ENCODE assay signal across 10 cellular contexts in the genomic region with DNA sequence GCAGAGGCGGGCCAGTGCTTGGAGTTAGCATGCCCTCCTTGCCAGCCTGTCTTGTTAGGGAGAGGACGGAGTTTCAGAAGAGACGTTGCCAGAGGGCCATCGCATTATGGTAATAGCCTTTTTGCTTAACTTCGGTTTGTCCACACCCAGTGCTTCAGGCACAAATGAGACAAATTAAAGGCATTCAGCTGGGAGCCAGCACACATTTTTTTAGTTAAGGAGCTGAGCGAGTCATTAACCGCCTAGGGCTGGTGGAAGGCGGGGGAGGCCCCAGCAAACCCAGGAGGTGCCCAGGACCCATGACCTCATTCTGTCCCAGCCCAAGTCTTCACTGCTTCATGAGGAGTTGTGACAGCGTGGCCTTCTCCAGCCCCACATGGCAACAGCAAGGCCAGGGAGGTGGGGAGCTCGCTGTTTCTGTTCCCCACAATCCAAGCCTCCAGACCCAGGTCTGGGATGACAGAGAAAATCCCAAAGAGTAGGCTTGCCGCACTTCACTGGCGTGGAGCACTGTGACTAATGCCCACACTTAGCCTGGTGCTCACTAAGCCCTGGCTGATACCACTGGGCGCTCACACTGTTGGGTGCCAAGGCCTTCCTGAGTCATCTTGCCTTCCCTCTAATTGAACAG.
DNase-seq lines count a peak whose midpoint lies in the region; ATAC-seq, FAIRE-seq and TF ChIP-seq lines count a peak whose summit lies in the region.
"Had no signal": no experiment of that assay in that cellular context is flagged by ENCODE, and none has a peak within 500 bp of the region (broad histone marks: within the 10 kb centered on the region; RNA-seq: fewer than 3 reads in every experiment).

No MANE protein-coding gene starts in this region.

- peak overlapping the region; percentile 90 for H3K27ac ChIP-seq in osteoblast (ENCODE audit: low read depth, low read length)
- H3K27ac ChIP-seq: upper lobe of left lung had no signal

- no peak for ATAC-seq in HG03565 (IDR thresholded peaks at IDR 0.05; ENCODE audit: unreplicated experiment)
- ATAC-seq in HG03108 (IDR thresholded peaks at IDR 0.05; ENCODE audit: unreplicated experiment), result no peak
- no peak for ATAC-seq in GM21367 (IDR thresholded peaks at IDR 0.05; ENCODE audit: unreplicated experiment)
- ATAC-seq: WTC11 had no signal

- H3K4me2 ChIP-seq in osteoblast (ENCODE audit: insufficient read depth, low read length), result peak overlapping the region; percentile 74

- H3K9me3 ChIP-seq in MG63, result no peaks in the 10 kb centered on the region
- H3K9me3 ChIP-seq in osteoblast (ENCODE audit: low read depth, low read length), result no peaks in the 10 kb centered on the region
- H3K9me3 ChIP-seq: upper lobe of left lung had no signal

- no peaks in the 10 kb centered on the region for H4K20me1 ChIP-seq in osteoblast (ENCODE audit: insufficient read depth, low read length)

- H3K79me2 ChIP-seq in osteoblast (ENCODE audit: insufficient read depth, low read length), result no peaks in the 10 kb centered on the region

- H3K27me3 ChIP-seq in MG63, result no peaks in the 10 kb centered on the region
- no peaks in the 10 kb centered on the region for H3K27me3 ChIP-seq in bronchial epithelial cell (ENCODE audit: control insufficient read depth, insufficient read depth, low read length)
- H3K27me3 ChIP-seq in osteoblast (ENCODE audit: insufficient read depth, low read length), result no peaks in the 10 kb centered on the region
- H3K27me3 ChIP-seq: upper lobe of left lung had no signal

- no peaks in the 10 kb centered on the region for H3K36me3 ChIP-seq in MG63
- no peaks in the 10 kb centered on the region for H3K36me3 ChIP-seq in bronchial epithelial cell (ENCODE audit: control insufficient read depth, insufficient read depth, low read length)
- H3K36me3 ChIP-seq in osteoblast (ENCODE audit: insufficient read depth, low read length), result no peaks in the 10 kb centered on the region
- H3K36me3 ChIP-seq: upper lobe of left lung had no signal

- no peak for TF ChIP-seq CTCF in bronchial epithelial cell (IDR thresholded peaks at IDR 0.05; ENCODE audit: insufficient read depth, low read length, severe bottlenecking)
- no peak for TF ChIP-seq CTCF in osteoblast (IDR thresholded peaks at IDR 0.05; ENCODE audit: extremely low read depth, low read depth, low read length)

- peak; percentile 90 for FAIRE-seq in bronchial epithelial cell (lab: Jason Lieb, UNC)

- no peak overlapping the region for H3K4me3 ChIP-seq in MG63
- H3K4me3 ChIP-seq in bronchial epithelial cell (ENCODE audit: low read depth, low read length), result no peak overlapping the region
- H3K4me3 ChIP-seq in osteoblast (ENCODE audit: insufficient read depth, low read length), result peak overlapping the region; percentile 42
- H3K4me3 ChIP-seq: upper lobe of left lung had no signal

- DNase-seq in EL (peak; percentile 91), MG63 (peak; percentile 99), bronchial epithelial cell (ENCODE audit: low read depth) (peak; percentile 90), osteoblast (ENCODE audit: insufficient read length, low spot score, missing footprints) (peak; percentile 91)
- DNase-seq in stimulated activated CD4-positive, alpha-beta T cell treated with anti-CD3 and anti-CD28 coated beads, Interleukin-4, amount 100 ng/mL, for 1 hour, result no peak
- DNase-seq: upper lobe of left lung had no signal

- H3K4me1 ChIP-seq in osteoblast (ENCODE audit: insufficient read depth, low read length), result peaks cover 35% of the 10 kb centered on the region
- H3K4me1 ChIP-seq: upper lobe of left lung had no signal

- H2AFZ ChIP-seq in osteoblast (ENCODE audit: low read length), result peak overlapping the region; percentile 71
